In the genomic region with DNA sequence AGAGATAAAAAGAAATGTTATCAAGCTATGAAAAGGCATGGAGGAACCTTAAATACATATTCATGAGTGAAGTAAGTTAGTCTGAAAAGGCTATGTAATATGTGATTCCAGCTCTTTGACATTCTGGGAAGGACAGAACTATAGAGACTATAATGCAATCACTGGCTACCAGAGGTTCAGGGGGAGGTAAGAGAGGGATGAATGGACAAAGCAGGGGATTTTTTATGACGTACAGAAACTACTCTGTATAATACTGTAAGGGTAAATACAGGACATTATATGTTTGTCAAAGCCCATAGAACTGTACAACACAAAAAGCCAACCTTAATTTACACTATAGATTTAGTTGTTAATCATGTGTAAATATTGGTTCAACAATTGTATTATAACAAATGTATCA, we compare ENCODE assay signal across 15 cellular contexts.
"Had no signal": no experiment of that assay in that cellular context is flagged by ENCODE, and none has a peak within 500 bp of the region (broad histone marks: within the 10 kb centered on the region; RNA-seq: fewer than 3 reads in every experiment).

No MANE protein-coding gene starts in this region.

- H3K27ac Mint-ChIP-seq: activated CD4-positive, alpha-beta T cell treated with anti-CD3 and anti-CD28 coated beads, Interleukin-2, amount 10 ng/mL, durations not matched to agents 24 days and 14 days; activated CD8-positive, alpha-beta T cell treated with anti-CD3 and anti-CD28 coated beads, Interleukin-2, amount 10 ng/mL, durations not matched to agents 7 days and 5 days; activated naive CD8-positive, alpha-beta T cell; neural progenitor cell; stimulated activated naive CD8-positive, alpha-beta T cell treated with anti-CD3 and anti-CD28 coated beads, Interleukin-15, amount 100 ng/mL, for 72 hours had no signal

- H3K27ac ChIP-seq: gastrocnemius medialis, neural progenitor cell, right lobe of liver, upper lobe of left lung had no signal

- H3K27me3 Mint-ChIP-seq: activated CD4-positive, alpha-beta T cell treated with anti-CD3 and anti-CD28 coated beads, Interleukin-2, amount 10 ng/mL, durations not matched to agents 24 days and 14 days; activated naive CD8-positive, alpha-beta T cell; stimulated activated naive CD8-positive, alpha-beta T cell treated with anti-CD3 and anti-CD28 coated beads, Interleukin-15, amount 100 ng/mL, for 72 hours had no signal

- H3K4me1 ChIP-seq: gastrocnemius medialis, neural progenitor cell, right lobe of liver had no signal

- ATAC-seq: activated CD8-positive, alpha-beta T cell treated with anti-CD3 and anti-CD28 coated beads, Interleukin-2, amount 10 ng/mL, durations not matched to agents 7 days and 5 days; gastrocnemius medialis; left lobe of liver; right lobe of liver; stimulated activated naive CD8-positive, alpha-beta T cell treated with anti-CD3 and anti-CD28 coated beads, Interleukin-15, amount 100 ng/mL, for 72 hours had no signal

- H3K9me3 Mint-ChIP-seq: neural progenitor cell had no signal

- DNase-seq: activated CD4-positive, alpha-beta T cell treated with anti-CD3 and anti-CD28 coated beads, Interleukin-2, amount 10 ng/mL, durations not matched to agents 24 days and 14 days; activated CD4-positive, CD25-positive, alpha-beta regulatory T cell; activated CD8-positive, alpha-beta T cell treated with anti-CD3 and anti-CD28 coated beads, Interleukin-2, amount 10 ng/mL, durations not matched to agents 7 days and 5 days; activated gamma-delta T cell treated with Interleukin-2 at 50 U/mL for 16 hours; amniotic stem cell; erythroblast; gastrocnemius medialis; islet precursor cell; right lobe of liver; stimulated activated naive CD8-positive, alpha-beta T cell treated with anti-CD3 and anti-CD28 coated beads, Interleukin-15, amount 100 ng/mL, for 72 hours; upper lobe of left lung had no signal

- H3K36me3 Mint-ChIP-seq: neural progenitor cell had no signal

- H3K27me3 ChIP-seq: gastrocnemius medialis, neural progenitor cell, right lobe of liver, upper lobe of left lung had no signal

- H3K9ac ChIP-seq: neural progenitor cell had no signal

- H3K4me2 ChIP-seq: neural progenitor cell, smooth muscle cell had no signal

- H2AFZ ChIP-seq: neural progenitor cell had no signal

- H3K9me3 ChIP-seq: gastrocnemius medialis, right lobe of liver, upper lobe of left lung had no signal

- H3K36me3 ChIP-seq: gastrocnemius medialis, neural progenitor cell, right lobe of liver, upper lobe of left lung had no signal

- H3K4me3 Mint-ChIP-seq: activated CD4-positive, alpha-beta T cell treated with anti-CD3 and anti-CD28 coated beads, Interleukin-2, amount 10 ng/mL, durations not matched to agents 24 days and 14 days; activated CD8-positive, alpha-beta T cell treated with anti-CD3 and anti-CD28 coated beads, Interleukin-2, amount 10 ng/mL, durations not matched to agents 7 days and 5 days; activated naive CD8-positive, alpha-beta T cell; neural progenitor cell; stimulated activated naive CD8-positive, alpha-beta T cell treated with anti-CD3 and anti-CD28 coated beads, Interleukin-15, amount 100 ng/mL, for 72 hours had no signal

- H3K4me3 ChIP-seq: gastrocnemius medialis, neural progenitor cell, right lobe of liver, smooth muscle cell, upper lobe of left lung had no signal
